22 cellular contexts compared by ENCODE assay signal in the genomic region with DNA sequence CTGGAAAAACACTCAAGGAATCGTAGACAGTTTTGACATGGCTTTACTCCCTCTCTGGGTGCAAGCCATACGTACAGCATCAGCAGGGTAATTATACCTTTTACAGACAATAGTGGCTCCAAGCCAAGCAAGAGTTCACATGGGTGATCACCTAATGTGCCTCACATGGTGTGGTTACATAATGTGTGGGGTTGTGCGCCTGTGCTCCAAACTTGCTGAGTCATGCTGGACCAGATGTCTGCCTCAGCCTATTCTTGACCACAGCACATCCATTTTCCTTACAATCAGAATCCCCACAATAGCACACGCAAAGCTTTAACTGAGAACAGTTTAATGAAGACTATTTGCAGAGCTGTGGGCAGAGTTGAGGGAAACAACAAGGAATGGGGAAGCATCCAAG.
DNase-seq lines count a peak whose midpoint lies in the region; ATAC-seq and TF ChIP-seq lines count a peak whose summit lies in the region.
"Had no signal": no experiment of that assay in that cellular context is flagged by ENCODE, and none has a peak within 500 bp of the region (broad histone marks: within the 10 kb centered on the region; RNA-seq: fewer than 3 reads in every experiment).

No MANE protein-coding gene starts in this region.

- no peaks in the 10 kb centered on the region for H3K4me1 ChIP-seq in breast epithelium
- H3K4me1 ChIP-seq: left ventricle myocardium inferior, stomach had no signal

- TF ChIP-seq POLR2A in breast epithelium (IDR thresholded peaks at IDR 0.05) = no peak

- DNase-seq in MCF 10A (ENCODE audit: unreplicated experiment) (peak; percentile 77), breast epithelium (ENCODE audit: low spot score in 2 of 2) (no peak), RPMI7951 (ENCODE audit: low read depth) (peak; percentile 92), dermis blood vessel endothelial cell (peak; percentile 22), renal cortical epithelial cell (ENCODE audit: low read depth) (peak; percentile 28), midbrain (lab: John Stamatoyannopoulos, UW) (no peak)
- no peak for DNase-seq in stimulated activated naive CD8-positive, alpha-beta T cell treated with anti-CD3 and anti-CD28 coated beads, Interleukin-15, Interleukin-2, amounts not matched to agents 100 U/mL and 50 U/mL, for 24 hours
- no peak for DNase-seq in activated CD4-positive, alpha-beta T cell treated with anti-CD3 and anti-CD28 coated beads for 1 hour
- DNase-seq: ACHN; activated CD4-positive, CD25-positive, alpha-beta regulatory T cell treated with anti-CD3 and anti-CD28 coated beads, Interleukin-2, amount 50 U/mL, for 72 hours; activated naive CD8-positive, alpha-beta T cell treated with anti-CD3 and anti-CD28 coated beads, Interleukin-2, amount 50 U/mL, for 24 hours; caudate nucleus; effector memory CD8-positive, alpha-beta T cell; left ventricle myocardium inferior; NCI-H1417; nucleus accumbens; stomach; T-helper 9 cell had no signal

- H3K9me3 Mint-ChIP-seq in MCF 10A (ENCODE audit: unreplicated experiment) = no peaks in the 10 kb centered on the region
- H3K9me3 Mint-ChIP-seq: activated T-helper 17 cell treated with anti-CD3 and anti-CD28 coated beads, Interleukin-2, amount 50 U/mL, for 72 hours; effector memory CD8-positive, alpha-beta T cell had no signal

- H3K27me3 Mint-ChIP-seq in MCF 10A (ENCODE audit: insufficient read depth, unreplicated experiment) = no peaks in the 10 kb centered on the region
- H3K27me3 Mint-ChIP-seq: activated naive CD8-positive, alpha-beta T cell treated with anti-CD3 and anti-CD28 coated beads, Interleukin-2, amount 50 U/mL, for 24 hours; activated T-helper 17 cell treated with anti-CD3 and anti-CD28 coated beads, Interleukin-2, amount 50 U/mL, for 72 hours; effector memory CD8-positive, alpha-beta T cell had no signal

- ATAC-seq in stimulated activated naive CD8-positive, alpha-beta T cell treated with anti-CD3 and anti-CD28 coated beads, Interleukin-15, Interleukin-2, amounts not matched to agents 100 U/mL and 50 U/mL, for 24 hours = no peak
- ATAC-seq: activated naive CD8-positive, alpha-beta T cell treated with anti-CD3 and anti-CD28 coated beads, Interleukin-2, amount 50 U/mL, for 24 hours; activated T-helper 17 cell treated with anti-CD3 and anti-CD28 coated beads, Interleukin-2, amount 50 U/mL, for 72 hours; effector memory CD8-positive, alpha-beta T cell; Panc1; sciatic nerve had no signal

- no peaks in the 10 kb centered on the region for H3K27me3 ChIP-seq in breast epithelium
- H3K27me3 ChIP-seq: stomach had no signal

- H3K36me3 ChIP-seq in breast epithelium = no peaks in the 10 kb centered on the region
- H3K36me3 ChIP-seq: left ventricle myocardium inferior, stomach had no signal

- POLR2A ChIA-PET in MCF 10A (lab: Yijun Ruan, JAX) = interaction anchor here (1.6 kb wide), 1 partner anchor 48 kb away, joined by 6 read pairs; no protein-coding TSS in a partner anchor

- no peak overlapping the region for H3K4me3 Mint-ChIP-seq in MCF 10A (ENCODE audit: unreplicated experiment)
- H3K4me3 Mint-ChIP-seq: activated naive CD8-positive, alpha-beta T cell treated with anti-CD3 and anti-CD28 coated beads, Interleukin-2, amount 50 U/mL, for 24 hours; activated T-helper 17 cell treated with anti-CD3 and anti-CD28 coated beads, Interleukin-2, amount 50 U/mL, for 72 hours had no signal

- H3K27ac Mint-ChIP-seq in MCF 10A (ENCODE audit: low read depth, unreplicated experiment) = no peak overlapping the region
- H3K27ac Mint-ChIP-seq: activated naive CD8-positive, alpha-beta T cell treated with anti-CD3 and anti-CD28 coated beads, Interleukin-2, amount 50 U/mL, for 24 hours; activated T-helper 17 cell treated with anti-CD3 and anti-CD28 coated beads, Interleukin-2, amount 50 U/mL, for 72 hours; effector memory CD8-positive, alpha-beta T cell had no signal

- BruUV-seq in MCF 10A (replicated peaks; lab: Mats Ljungman, UMichigan) = no TSS peak

- H3K4me3 ChIP-seq in breast epithelium = no peak overlapping the region
- H3K4me3 ChIP-seq: left ventricle myocardium inferior, SK-N-MC, stomach had no signal

- no peak for TF ChIP-seq CTCF in MCF 10A (IDR thresholded peaks at IDR 0.05; ENCODE audit: unreplicated experiment)
- TF ChIP-seq CTCF in breast epithelium (IDR thresholded peaks at IDR 0.05) = no peak

- peaks cover 17% of the 10 kb centered on the region for H3K4me1 Mint-ChIP-seq in MCF 10A (ENCODE audit: insufficient read depth, unreplicated experiment)

- H3K36me3 Mint-ChIP-seq in MCF 10A (ENCODE audit: insufficient read depth, unreplicated experiment) = no peaks in the 10 kb centered on the region

- peaks cover 0 to 10% of the 10 kb centered on the region in 2 donors for H3K9me3 ChIP-seq in breast epithelium
- H3K9me3 ChIP-seq: left ventricle myocardium inferior, stomach had no signal

- intact Hi-C loops in MCF 10A (cut with micrococcal nuclease) = no loop called here
- intact Hi-C loops in breast epithelium (cut with DNase I; ENCODE audit: low total_unique reads) = no loop called here

- CTCF ChIA-PET in MCF 10A (lab: Yijun Ruan, JAX) = interaction anchor here (0.8 to 2.2 kb wide), 5 partner anchors 13 to 751 kb away, joined by 3 to 10 read pairs (median 4); no protein-coding TSS in a partner anchor

- H3K27ac ChIP-seq in breast epithelium = no peak overlapping the region
- H3K27ac ChIP-seq: left ventricle myocardium inferior, SK-N-MC, stomach had no signal

Comparison
In these comparisons a context has a peak if more than half of its experiments do, and no peak if none do; other contexts are left out.
1. DNase-seq: peak in MCF 10A (single experiment), RPMI7951 (single experiment), dermis blood vessel endothelial cell (single experiment) and renal cortical epithelial cell (single experiment); none in breast epithelium (0 of 2), stimulated activated naive CD8-positive, alpha-beta T cell treated with anti-CD3 and anti-CD28 coated beads, Interleukin-15, Interleukin-2, amounts not matched to agents 100 U/mL and 50 U/mL, for 24 hours (single experiment), midbrain (single experiment) and activated CD4-positive, alpha-beta T cell treated with anti-CD3 and anti-CD28 coated beads for 1 hour (single experiment).